ENCODE assay signal across 1 cellular context in genomic region chr11:76208438-76208828, GRCh38.
TF ChIP-seq lines count a peak whose summit lies in the region.

No MANE protein-coding gene starts in this region.

TF ChIP-seq in GM23338, 12 proteins besides CTCF, POLR2A, EP300 and RAD21 (continued from another document):
- TF ChIP-seq ZNF462 (CRISPR knock-in tag; IDR thresholded peaks at IDR 0.05) (no peak), POLR2AphosphoS5 (IDR thresholded peaks at IDR 0.05; ENCODE audit: low read depth) (no peak), STAT1 (IDR thresholded peaks at IDR 0.05; ENCODE audit: unreplicated experiment) (no peak), NANOG (IDR thresholded peaks at IDR 0.05; ENCODE audit: borderline replicate concordance) (no peak), ZNF114 (CRISPR knock-in tag; IDR thresholded peaks at IDR 0.05) (no peak), JUNB (IDR thresholded peaks at IDR 0.05; ENCODE audit: unreplicated experiment) (no peak), EZH2phosphoT487 (IDR thresholded peaks at IDR 0.05; ENCODE audit: unreplicated experiment) (no peak)
